Comparison of ENCODE assay signal across 18 cellular contexts in the genomic region with DNA sequence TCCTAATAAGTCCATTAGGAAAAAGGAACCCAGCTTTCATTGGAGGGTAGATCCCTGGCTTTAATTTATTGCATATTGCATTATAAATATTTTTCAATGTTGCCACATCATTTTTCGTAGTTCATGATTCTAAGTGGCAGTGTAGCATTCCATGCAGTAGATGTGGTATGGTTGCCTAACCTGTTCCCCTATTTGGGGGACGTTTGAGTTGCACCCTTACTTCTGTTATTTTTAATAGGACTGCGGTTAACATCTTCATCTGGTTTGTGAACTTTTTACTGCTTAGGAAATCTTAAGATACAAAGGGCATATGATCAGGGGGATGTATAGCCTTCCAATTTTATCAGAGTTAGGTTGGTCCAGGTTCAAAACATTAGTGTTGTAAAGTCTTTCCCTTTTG.
"Had no signal": no experiment of that assay in that cellular context is flagged by ENCODE, and none has a peak within 500 bp of the region (broad histone marks: within the 10 kb centered on the region; RNA-seq: fewer than 3 reads in every experiment).

No MANE protein-coding gene starts in this region.

- H3K27me3 Mint-ChIP-seq: activated naive CD4-positive, alpha-beta T cell treated with anti-CD3 and anti-CD28 coated beads, Interleukin-2, amount 10 ng/mL, durations not matched to agents 7 days and 5 days; progenitor cell of endocrine pancreas had no signal

- H3K4me3 Mint-ChIP-seq: activated naive CD4-positive, alpha-beta T cell treated with anti-CD3 and anti-CD28 coated beads, Interleukin-2, amount 10 ng/mL, durations not matched to agents 7 days and 5 days; endodermal cell had no signal

- H3K4me3 ChIP-seq: coronary artery, heart left ventricle, thoracic aorta had no signal

- DNase-seq: activated CD4-positive, alpha-beta T cell treated with anti-CD3 and anti-CD28 coated beads for 4 hours; activated CD4-positive, alpha-beta T cell treated with anti-CD3 and anti-CD28 coated beads, Interleukin-2, amount 50 U/mL, for 48 hours; activated CD4-positive, CD25-positive, alpha-beta regulatory T cell; activated effector memory CD4-positive, alpha-beta T cell treated with Interleukin-2 at 50 U/mL for 16 hours; activated naive CD4-positive, alpha-beta T cell treated with anti-CD3 and anti-CD28 coated beads, Interleukin-2, amount 10 ng/mL, durations not matched to agents 7 days and 5 days; activated T-cell treated with anti-CD3 and anti-CD28 coated beads, Interleukin-2, amount 50 U/mL, for 48 hours; amygdala; heart left ventricle; left ventricle myocardium superior; occipital lobe; retina; stimulated activated CD4-positive, alpha-beta T cell treated with anti-CD3 and anti-CD28 coated beads, Interleukin-4, amount 100 ng/mL, for 1 hour; stimulated activated naive CD4-positive, alpha-beta T cell; T1000 had no signal

- H3K27ac ChIP-seq: coronary artery, heart left ventricle, thoracic aorta had no signal

- H3K27me3 ChIP-seq: heart left ventricle had no signal

- H3K27ac Mint-ChIP-seq: activated naive CD4-positive, alpha-beta T cell treated with anti-CD3 and anti-CD28 coated beads, Interleukin-2, amount 10 ng/mL, durations not matched to agents 7 days and 5 days; endodermal cell; progenitor cell of endocrine pancreas had no signal

- ATAC-seq: heart left ventricle, left ventricle myocardium superior had no signal

- H3K9me3 Mint-ChIP-seq: activated naive CD4-positive, alpha-beta T cell treated with anti-CD3 and anti-CD28 coated beads, Interleukin-2, amount 10 ng/mL, durations not matched to agents 7 days and 5 days; endodermal cell had no signal

- H3K9me3 ChIP-seq: heart left ventricle, thoracic aorta had no signal
